Comparison of ENCODE assay signal across 15 cellular contexts in the genomic region with DNA sequence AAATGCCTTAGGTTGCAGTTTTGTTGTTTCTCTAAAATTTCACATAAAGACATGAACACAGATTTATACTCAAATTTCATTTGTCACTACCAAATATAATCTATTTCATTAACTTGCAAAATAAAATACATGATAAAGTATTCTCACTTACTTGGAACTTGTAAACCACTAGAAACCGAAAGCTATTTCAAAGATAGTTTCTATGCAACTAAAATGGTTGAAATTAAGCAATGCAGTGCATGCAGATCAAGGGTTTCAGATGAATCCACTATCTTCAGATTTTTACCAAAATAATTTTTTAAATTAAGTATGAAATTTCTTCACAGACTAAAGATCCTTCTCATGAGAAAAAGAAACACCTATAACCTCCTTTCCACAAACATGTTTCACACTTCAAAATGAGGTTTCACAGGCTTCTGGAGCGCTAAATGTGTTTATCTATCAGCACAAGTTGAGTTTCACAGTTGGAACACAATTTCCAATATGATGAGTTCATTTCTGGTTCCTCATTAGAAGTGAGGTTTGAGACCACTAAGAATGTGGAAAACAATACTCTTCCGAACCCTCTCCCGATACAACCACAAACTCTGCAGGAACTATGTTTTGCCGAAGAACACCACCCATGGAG.
DNase-seq lines count a peak whose midpoint lies in the region; ATAC-seq and TF ChIP-seq lines count a peak whose summit lies in the region.
"Had no signal": no experiment of that assay in that cellular context is flagged by ENCODE, and none has a peak within 500 bp of the region (broad histone marks: within the 10 kb centered on the region; RNA-seq: fewer than 3 reads in every experiment).

No MANE protein-coding gene starts in this region.

- DNase-seq in MM.1S: peak; percentile 42
- no peak for DNase-seq in effector memory CD8-positive, alpha-beta T cell
- DNase-seq in NCI-H510A treated with DMSO at 0.1 percent for 48 hours (lab: John Stamatoyannopoulos, UW): no peak
- no peak for DNase-seq in HFFc6
- DNase-seq in activated CD4-positive, alpha-beta T cell treated with anti-CD3 and anti-CD28 coated beads, Interleukin-2, amount 50 U/mL, for 48 hours: no peak
- DNase-seq: ACHN, C1 segment of cervical spinal cord, DND-41, NCI-H1105, NCI-H1694, NCI-H2227 treated with DMSO at 0.1 percent for 48 hours, NCI-H524, T-helper 1 cell had no signal

- no peaks in the 10 kb centered on the region for H3K9me3 ChIP-seq in MM.1S (replicated peaks; ENCODE audit: insufficient read depth, low read length)

- H3K9me2 ChIP-seq in MM.1S (replicated peaks; ENCODE audit: insufficient read depth, low read length): no peaks in the 10 kb centered on the region

- peaks cover 0 to 6% of the 10 kb centered on the region in 2 donors for H3K4me1 Mint-ChIP-seq in effector memory CD8-positive, alpha-beta T cell (ENCODE audit: low read depth in 2 of 2)
- H3K4me1 Mint-ChIP-seq in HFFc6 (ENCODE audit: low read depth): no peaks in the 10 kb centered on the region

- H3K4me3 Mint-ChIP-seq in effector memory CD8-positive, alpha-beta T cell: peak overlapping the region in 1 of 2 donors; percentile 22
- H3K4me3 Mint-ChIP-seq in HFFc6: no peak overlapping the region

- H3K27me3 Mint-ChIP-seq in effector memory CD8-positive, alpha-beta T cell: peaks cover 4 to 17% of the 10 kb centered on the region in 2 donors
- no peaks in the 10 kb centered on the region; the same call in 1 of the 2 replicates for H3K27me3 Mint-ChIP-seq in HFFc6 (ENCODE audit: insufficient read depth)

- H3K4me1 ChIP-seq in MM.1S (ENCODE audit: low read length): peaks cover 12% of the 10 kb centered on the region; the same call in 1 of the 2 replicates

- H4K20me1 ChIP-seq in MM.1S (ENCODE audit: insufficient read depth, low read length): no peaks in the 10 kb centered on the region

- H3K27me3 ChIP-seq in MM.1S (replicated peaks; ENCODE audit: insufficient read depth, low read length): no peaks in the 10 kb centered on the region

- TF ChIP-seq CTCF in MM.1S (IDR thresholded peaks at IDR 0.05; ENCODE audit: low read length): no peak
- no peak for TF ChIP-seq CTCF in HFFc6 (IDR thresholded peaks at IDR 0.05)

- H2AFZ ChIP-seq in MM.1S (ENCODE audit: low read length): no peak overlapping the region

- no peaks in the 10 kb centered on the region for H3K79me2 ChIP-seq in MM.1S (ENCODE audit: low read length)

- H3K27ac ChIP-seq in MM.1S (ENCODE audit: low read length): no peak overlapping the region

- H3K36me3 Mint-ChIP-seq in effector memory CD8-positive, alpha-beta T cell (ENCODE audit: insufficient read depth): no peaks in the 10 kb centered on the region
- H3K36me3 Mint-ChIP-seq in HFFc6 (ENCODE audit: low read depth): no peaks in the 10 kb centered on the region

- peak; percentile 66 for ATAC-seq in GM21526 (IDR thresholded peaks at IDR 0.05; ENCODE audit: low FRiP score, unreplicated experiment)
- ATAC-seq in effector memory CD8-positive, alpha-beta T cell (replicated peaks): peak; percentile 65
- no peak for ATAC-seq in GM18520 (IDR thresholded peaks at IDR 0.05; ENCODE audit: unreplicated experiment)

- H3K27ac Mint-ChIP-seq in effector memory CD8-positive, alpha-beta T cell: no peak overlapping the region
- H3K27ac Mint-ChIP-seq in HFFc6: no peak overlapping the region

- no peak overlapping the region for H3K9ac ChIP-seq in MM.1S (ENCODE audit: low read length)

- H3F3A ChIP-seq in MM.1S (ENCODE audit: insufficient read depth, low read length): no peaks in the 10 kb centered on the region

- H3K4me3 ChIP-seq in MM.1S (ENCODE audit: low read length): no peak overlapping the region

- H3K36me3 ChIP-seq in MM.1S (replicated peaks; ENCODE audit: insufficient read depth, low read length): no peaks in the 10 kb centered on the region

- H3K9me3 Mint-ChIP-seq in effector memory CD8-positive, alpha-beta T cell: peaks cover 3 to 6% of the 10 kb centered on the region in 2 donors
- no peaks in the 10 kb centered on the region for H3K9me3 Mint-ChIP-seq in HFFc6

- peak overlapping the region; percentile 28; the same call in 1 of the 2 replicates for H3K4me2 ChIP-seq in MM.1S (ENCODE audit: low read depth, low read length)
